ENCODE assay signal across 1 cellular context in genomic region chr19:40864739-40865496, GRCh38.
TF ChIP-seq lines count a peak whose summit lies in the region.
"Not testable (repeated sequence)": the region's sequence is repeated elsewhere in the genome, so short reads cannot be mapped to it uniquely, and the experiment has no call there.

No MANE protein-coding gene starts in this region.

TF ChIP-seq in K562, 482 proteins besides CTCF, POLR2A, EP300 and RAD21 (continued from another document):
- TF ChIP-seq ZBTB11 (CRISPR knock-in tag; IDR thresholded peaks at IDR 0.05) = peak in 1 of 3 experiments; percentile 34; a peak in 1 of 6 replicates
- TF ChIP-seq SOX6 (IDR thresholded peaks at IDR 0.05) = peak; percentile 97
- TF ChIP-seq TRIM24 (IDR thresholded peaks at IDR 0.05) = peak; percentile 54 to 87; a peak in 3 of 4 replicates
- TF ChIP-seq PBX2 (CRISPR knock-in tag; IDR thresholded peaks at IDR 0.05; ENCODE audit: low read depth) = not testable (repeated sequence)
- peak; percentile 74 for TF ChIP-seq PBX2 (tag; conservative IDR thresholded peaks at IDR 0.05; ENCODE audit: low read depth)
- 0 out of 2 replicates have a peak, but pooled peaks have one; percentile 39 for TF ChIP-seq ATF4 (CRISPR knock-in tag; IDR thresholded peaks at IDR 0.05)
- TF ChIP-seq KDM1A (IDR thresholded peaks at IDR 0.05) = peak in 1 of 2 experiments; percentile 17; a peak in 2 of 4 replicates
- peak; percentile 61 for TF ChIP-seq NFIC (IDR thresholded peaks at IDR 0.05)
- 0 out of 2 replicates have a peak, but pooled peaks have one; percentile 28 for TF ChIP-seq HINFP (tag; conservative IDR thresholded peaks at IDR 0.05; ENCODE audit: low read depth)
- 0 out of 2 replicates have a peak, but pooled peaks have one; percentile 48 for TF ChIP-seq GATA2 (CRISPR knock-in tag; IDR thresholded peaks at IDR 0.05)
- TF ChIP-seq NRF1 (conservative IDR thresholded peaks at IDR 0.05 in 1 of 2, IDR thresholded peaks at IDR 0.05 in 1 of 2) = peak; percentile 67 to 69
- peak; percentile 84 for TF ChIP-seq HDAC3 (IDR thresholded peaks at IDR 0.05; ENCODE audit: borderline replicate concordance, partially characterized antibody)
- peak; percentile 74 for TF ChIP-seq CXXC5 (CRISPR knock-in tag; IDR thresholded peaks at IDR 0.05)
- TF ChIP-seq CREM (IDR thresholded peaks at IDR 0.05; ENCODE audit: low read depth) = 0 out of 2 replicates have a peak, but pooled peaks have one; percentile 5
- peak; percentile 81 for TF ChIP-seq MEIS2 (IDR thresholded peaks at IDR 0.05; ENCODE audit: partially characterized antibody)
- TF ChIP-seq SMARCC2 (IDR thresholded peaks at IDR 0.05; ENCODE audit: low read depth) = peak; percentile 81; the same call in 1 of the 2 replicates
- 0 out of 4 replicates have a peak, but pooled peaks of 1 of the 2 experiments have one; percentile 19 for TF ChIP-seq ZNF639 (CRISPR knock-in tag; conservative IDR thresholded peaks at IDR 0.05 in 1 of 2, IDR thresholded peaks at IDR 0.05 in 1 of 2)
- peak; percentile 43 for TF ChIP-seq POLR2B (IDR thresholded peaks at IDR 0.05; ENCODE audit: low read depth, partially characterized antibody)
- peak; percentile 35; the same call in 1 of the 2 replicates for TF ChIP-seq CTBP1 (IDR thresholded peaks at IDR 0.05; ENCODE audit: borderline replicate concordance)
- TF ChIP-seq PHF8 (IDR thresholded peaks at IDR 0.05; ENCODE audit: borderline replicate concordance, low read length) = peak; percentile 18; the same call in 1 of the 2 replicates
- TF ChIP-seq ARNT (IDR thresholded peaks at IDR 0.05) = peak in 1 of 2 experiments; percentile 45; a peak in 1 of 4 replicates
- peak; percentile 92; the same call in 1 of the 2 replicates for TF ChIP-seq LEF1 (IDR thresholded peaks at IDR 0.05)
